ENCODE assay signal across 1 cellular context in genomic region chr7:29255199-29255838, GRCh38.
TF ChIP-seq lines count a peak whose summit lies in the region.

No MANE protein-coding gene starts in this region.

TF ChIP-seq in HepG2, 621 proteins besides CTCF, POLR2A, EP300 and RAD21 (continued from another document):
- TF ChIP-seq KAT2B (IDR thresholded peaks at IDR 0.05; ENCODE audit: borderline replicate concordance, low read depth, low read length) (no peak), PLRG1 (conservative IDR thresholded peaks at IDR 0.05) (no peak)
